ENCODE assay signal across 24 cellular contexts in the genomic region with DNA sequence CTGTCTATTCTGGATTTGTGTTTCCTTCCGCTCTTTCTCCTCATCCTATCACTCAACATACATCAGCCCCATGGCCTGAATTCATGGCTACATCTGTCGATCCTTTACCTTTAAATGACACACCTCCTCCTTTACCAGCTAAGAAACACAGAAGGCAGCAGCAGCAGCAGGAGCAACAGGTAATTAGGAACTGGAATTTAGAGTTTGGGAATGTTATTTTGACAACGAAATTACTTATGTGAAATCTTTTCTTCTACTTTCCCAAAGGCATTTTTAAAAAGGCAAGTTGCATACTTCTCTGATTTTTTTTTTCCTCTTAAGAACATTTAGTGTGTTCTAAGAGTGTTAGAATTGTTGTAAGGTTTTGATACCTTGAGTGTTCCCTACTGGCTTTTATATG.
"Had no signal": no experiment of that assay in that cellular context is flagged by ENCODE, and none has a peak within 500 bp of the region (broad histone marks: within the 10 kb centered on the region; RNA-seq: fewer than 3 reads in every experiment).

No MANE protein-coding gene starts in this region.

- H3K4me2 ChIP-seq: SK-N-SH had no signal

- ATAC-seq: HepG2, Panc1, PC-3, T-cell had no signal

- H3K9me3 ChIP-seq: SK-N-SH had no signal

- DNase-seq: IMR-90, Karpas-422, KG1, MM.1S, NCI-H1092 treated with DMSO at 0.1 percent for 48 hours, NCI-H1417, NCI-H1436 treated with DMSO at 0.1 percent for 48 hours, NCI-H1694, NCI-H187 treated with DMSO at 0.1 percent for 48 hours, NCI-H2029 treated with DMSO at 0.1 percent for 48 hours, NCI-H226, NCI-H446, NCI-H510A, NCI-H524 treated with DMSO at 0.1 percent for 48 hours, NCI-H69, NCI-H774, PC-3, SHP77, SK-N-SH, SW 1271, T-cell had no signal

- H3K27ac ChIP-seq: RWPE1 had no signal

- FAIRE-seq: HepG2 had no signal

- H3K9ac ChIP-seq: SK-N-SH had no signal
